In genomic region chr14:96362071-96362964, GRCh38 we compare ENCODE assay signal across 8 cellular contexts. TPM values are rescaled to one million over a fixed set of nuclear protein-coding genes. Genes with fewer than 3 reads are reported as not detected.
A peak's percentile ranks its signal among the peaks of the same experiment; 100 is the strongest.
DNase-seq lines count a peak whose midpoint lies in the region; ATAC-seq and TF ChIP-seq lines count a peak whose summit lies in the region.

No MANE protein-coding gene starts in this region.

- H3K4me2 ChIP-seq in Karpas-422 (ENCODE audit: low read depth, low read length, poor library complexity, severe bottlenecking): peak overlapping the region; percentile 88

- H3K9me2 ChIP-seq in Karpas-422 (replicated peaks; ENCODE audit: insufficient read depth, low read length): no peaks in the 10 kb centered on the region

- H3K9ac ChIP-seq in Karpas-422 (ENCODE audit: low read length): peak overlapping the region; percentile 87
- peak overlapping the region; percentile 85 for H3K9ac ChIP-seq in SK-N-MC (ENCODE audit: insufficient read length)

- intact Hi-C loops in left ventricle myocardium inferior (cut with micrococcal nuclease) (no loop called here), psoas muscle (cut with DNase I) (loop anchor here in 1 of 2 donors (2.0 to 5.0 kb wide), 2 partner anchors 30 to 140 kb away; partner anchors contain the start of genes AK7 and PAPOLA)

- H3K9me3 ChIP-seq in Karpas-422 (ENCODE audit: low read length) (no peaks in the 10 kb centered on the region), SK-N-MC (ENCODE audit: low read depth, low read length) (no peaks in the 10 kb centered on the region), left ventricle myocardium inferior (replicated peaks) (no peaks in the 10 kb centered on the region), psoas muscle (no peaks in the 10 kb centered on the region)

- peaks cover 10% of the 10 kb centered on the region for H4K20me1 ChIP-seq in Karpas-422 (ENCODE audit: insufficient read depth, low read depth, low read length)

- H3K4me3 ChIP-seq in Karpas-422 (ENCODE audit: low read length): peak overlapping the region; percentile 72
- peak overlapping the region; percentile 82 for H3K4me3 ChIP-seq in SK-N-MC
- peak overlapping the region; percentile 90 for H3K4me3 ChIP-seq in left ventricle myocardium inferior
- peak overlapping the region; percentile 96 for H3K4me3 ChIP-seq in psoas muscle

- H3K27ac ChIP-seq in Karpas-422 (ENCODE audit: low read length) (peak overlapping the region; percentile 55), SK-N-MC (no peak overlapping the region), left ventricle myocardium inferior (replicated peaks) (peak overlapping the region; percentile 92), psoas muscle (peak overlapping the region; percentile 91)

- H3K27me3 ChIP-seq in Karpas-422 (ENCODE audit: low read length) (no peaks in the 10 kb centered on the region), left ventricle myocardium inferior (ENCODE audit: low read depth) (no peaks in the 10 kb centered on the region), psoas muscle (ENCODE audit: insufficient read depth in 3 of 3, low read length in 2 of 3) (no peaks in the 10 kb centered on the region)

- peak; percentile 8 for ATAC-seq in GM21528 (IDR thresholded peaks at IDR 0.05; ENCODE audit: low FRiP score, unreplicated experiment)
- peak; percentile 26 to 75 (median 50) for ATAC-seq in psoas muscle
- ATAC-seq in HG02981 (IDR thresholded peaks at IDR 0.05; ENCODE audit: unreplicated experiment): no peak

- DNase-seq in Caki2 (ENCODE audit: low read depth) (peak; percentile 25), Karpas-422 (peak; percentile 94), SK-N-MC (ENCODE audit: low read depth, low spot score) (no peak), left ventricle myocardium inferior (no peak), psoas muscle (no peak)
- peak; percentile 5 for DNase-seq in activated naive CD8-positive, alpha-beta T cell treated with anti-CD3 and anti-CD28 coated beads, Interleukin-2, amount 50 U/mL, for 16 hours (ENCODE audit: low read depth, low spot score)

- H3K36me3 ChIP-seq in Karpas-422 (ENCODE audit: insufficient read depth, low read length) (peaks cover 5% of the 10 kb centered on the region; the same call in 1 of the 2 replicates), SK-N-MC (ENCODE audit: insufficient read depth, low read length) (no peaks in the 10 kb centered on the region), left ventricle myocardium inferior (no peaks in the 10 kb centered on the region), psoas muscle (ENCODE audit: insufficient read depth in 1 of 2, low read depth in 1 of 2) (no peaks in the 10 kb centered on the region)

- TF ChIP-seq CTCF in left ventricle myocardium inferior (IDR thresholded peaks at IDR 0.05; ENCODE audit: borderline replicate concordance): no peak
- no peak for TF ChIP-seq CTCF in psoas muscle (IDR thresholded peaks at IDR 0.05)

- peak overlapping the region; percentile 70 for H2AFZ ChIP-seq in Karpas-422 (ENCODE audit: low read length)

- in situ Hi-C loops in Caki2 (cut with HindIII; ENCODE audit: low pct_unique_long_range_greater_than_20kb, low sequenced_read_pairs): no loop called here

- 1 to 2% (median 1%) methylated on average over 27 of the region's 27 CpGs for WGBS in psoas muscle, 3 donors

- peaks cover 35% of the 10 kb centered on the region for H3K4me1 ChIP-seq in Karpas-422 (ENCODE audit: low read length)
- H3K4me1 ChIP-seq in left ventricle myocardium inferior: peaks cover 52% of the 10 kb centered on the region
- peaks cover 22% of the 10 kb centered on the region for H3K4me1 ChIP-seq in psoas muscle

- H3K79me2 ChIP-seq in Karpas-422 (ENCODE audit: low read length): peaks cover 94% of the 10 kb centered on the region

RNA-seq across cellular contexts. Expression of gene ATG2B, which starts 0.8 kb away (rescaled TPM):
- 1.2 and 1.6 TPM in 2 replicates for total RNA-seq in Caki2 (2014; rRNA removed; shearing (Covaris generic); ENCODE audit: low replicate concordance)
- total RNA-seq in Karpas-422 (2014; rRNA removed; shearing (Covaris generic); ENCODE audit: low replicate concordance): 53.9 and 60.8 TPM in 2 replicates
- 10.0 TPM for total RNA-seq in left ventricle myocardium inferior
- 10 to 100 TPM; 12.6 to 21.5 (median 16.8) TPM for total RNA-seq in psoas muscle
- polyA plus RNA-seq in psoas muscle: 10 to 100 TPM in 1 of 3 donors, 1 to 10 TPM in 2; 2.7 to 12.3 (median 3.2) TPM

RNA-seq across cellular contexts. Expression of gene GSKIP, which starts 1.0 kb away (rescaled TPM):
- 21.9 and 26.8 TPM in 2 replicates for total RNA-seq in Caki2 (2014; rRNA removed; shearing (Covaris generic); ENCODE audit: low replicate concordance)
- total RNA-seq in Karpas-422 (2014; rRNA removed; shearing (Covaris generic); ENCODE audit: low replicate concordance): 20.5 and 53.3 TPM in 2 replicates
- total RNA-seq in left ventricle myocardium inferior: 12.1 TPM
- total RNA-seq in psoas muscle: 1 to 10 TPM; 5.7 to 7.2 (median 6.6) TPM
- polyA plus RNA-seq in psoas muscle: 10 to 100 TPM in 2 of 3 donors, 1 to 10 TPM in 1; 7.8 to 19.7 (median 17.8) TPM

RNA-seq across cellular contexts. Expression of gene AK7, which starts 29.6 kb away (rescaled TPM):
- 2.6 and 5.6 TPM in 2 replicates for total RNA-seq in Caki2 (2014; rRNA removed; shearing (Covaris generic); ENCODE audit: low replicate concordance)
- 4.7 and 9.5 TPM in 2 replicates for total RNA-seq in Karpas-422 (2014; rRNA removed; shearing (Covaris generic); ENCODE audit: low replicate concordance)
- total RNA-seq in left ventricle myocardium inferior: 0.41 TPM
- total RNA-seq in psoas muscle: under 1 TPM in 2 of 4 donors, not detected in 2; 0.25 to 0.46 TPM
- polyA plus RNA-seq in psoas muscle: 1 to 10 TPM in 1 of 3 donors, under 1 TPM in 2; 0.08 to 1.2 (median 0.25) TPM

Comparison
In these comparisons a context has a peak if more than half of its experiments do, and no peak if none do; other contexts are left out.
1. DNase-seq: peak in Caki2 (single experiment), Karpas-422 (single experiment) and activated naive CD8-positive, alpha-beta T cell treated with anti-CD3 and anti-CD28 coated beads, Interleukin-2, amount 50 U/mL, for 16 hours (single experiment); none in SK-N-MC (single experiment), left ventricle myocardium inferior (single experiment) and psoas muscle (0 of 2).
2. Peak in every context shown above with its lines, with median percentiles within 50 percentile points of each other: H3K4me3 ChIP-seq.